25 cellular contexts compared by ENCODE assay signal in genomic region chr17:77233127-77233526, GRCh38.
DNase-seq lines count a peak whose midpoint lies in the region; ATAC-seq, FAIRE-seq and TF ChIP-seq lines count a peak whose summit lies in the region.
"Had no signal": no experiment of that assay in that cellular context is flagged by ENCODE, and none has a peak within 500 bp of the region (broad histone marks: within the 10 kb centered on the region; RNA-seq: fewer than 3 reads in every experiment).

No MANE protein-coding gene starts in this region.

- H3K36me3 Mint-ChIP-seq in dendritic cell treated with granulocyte-macrophage colony-stimulating factor and Interleukin-4, amounts not matched to agents 40 ng/mL and 50 ng/mL, for 4 days (ENCODE audit: low read depth), result peaks cover 9% of the 10 kb centered on the region
- no peaks in the 10 kb centered on the region for H3K36me3 Mint-ChIP-seq in CD4-positive, alpha-beta T cell (ENCODE audit: low read depth)
- H3K36me3 Mint-ChIP-seq: mesothelial cell of epicardium, WTC11 had no signal

- peaks cover 1% of the 10 kb centered on the region for H3K27me3 Mint-ChIP-seq in dendritic cell treated with granulocyte-macrophage colony-stimulating factor and Interleukin-4, amounts not matched to agents 40 ng/mL and 50 ng/mL, for 4 days
- H3K27me3 Mint-ChIP-seq in CD4-positive, alpha-beta T cell, result no peaks in the 10 kb centered on the region
- H3K27me3 Mint-ChIP-seq: naive thymus-derived CD4-positive, alpha-beta T cell; type B pancreatic cell had no signal

- CTCF ChIA-PET in CD4-positive, alpha-beta T cell (lab: Charles Lee), result no interaction called here

- H3K79me2 ChIP-seq in ACC112 (ENCODE audit: control insufficient read depth, insufficient read depth, low read length, unreplicated experiment) (no peaks in the 10 kb centered on the region), osteoblast (ENCODE audit: insufficient read depth, low read length) (no peaks in the 10 kb centered on the region)

- peaks cover 8% of the 10 kb centered on the region for H3K4me1 ChIP-seq in ACC112 (ENCODE audit: control insufficient read depth, insufficient read depth, low read length, unreplicated experiment)
- no peaks in the 10 kb centered on the region for H3K4me1 ChIP-seq in osteoblast (ENCODE audit: insufficient read depth, low read length)
- H3K4me1 ChIP-seq: pancreas had no signal

- H3K9me3 ChIP-seq in osteoblast (ENCODE audit: low read depth, low read length), result no peaks in the 10 kb centered on the region
- H3K9me3 ChIP-seq in CD4-positive, alpha-beta T cell (ENCODE audit: control insufficient read depth, low read length), result no peaks in the 10 kb centered on the region
- H3K9me3 ChIP-seq: pancreas had no signal

- ATAC-seq in CD4-positive, alpha-beta T cell (ENCODE audit: poor library complexity), result no peak
- ATAC-seq in GM19463 (IDR thresholded peaks at IDR 0.05; ENCODE audit: unreplicated experiment), result no peak
- ATAC-seq: left ventricle myocardium superior, WTC11 had no signal

- peaks cover 31% of the 10 kb centered on the region for H3K4me1 Mint-ChIP-seq in dendritic cell treated with granulocyte-macrophage colony-stimulating factor and Interleukin-4, amounts not matched to agents 40 ng/mL and 50 ng/mL, for 4 days (ENCODE audit: low read depth)
- H3K4me1 Mint-ChIP-seq in CD4-positive, alpha-beta T cell (ENCODE audit: low read depth), result peaks cover 5% of the 10 kb centered on the region
- H3K4me1 Mint-ChIP-seq: central memory CD8-positive, alpha-beta T cell had no signal

- H3K27ac Mint-ChIP-seq in dendritic cell treated with granulocyte-macrophage colony-stimulating factor and Interleukin-4, amounts not matched to agents 40 ng/mL and 50 ng/mL, for 4 days, result peak overlapping the region; percentile 91
- H3K27ac Mint-ChIP-seq in CD4-positive, alpha-beta T cell, result no peak overlapping the region
- H3K27ac Mint-ChIP-seq: mesothelial cell of epicardium, WTC11 had no signal

- H3K4me3 Mint-ChIP-seq in dendritic cell treated with granulocyte-macrophage colony-stimulating factor and Interleukin-4, amounts not matched to agents 40 ng/mL and 50 ng/mL, for 4 days, result no peak overlapping the region
- H3K4me3 Mint-ChIP-seq in CD4-positive, alpha-beta T cell, result no peak overlapping the region
- H3K4me3 Mint-ChIP-seq: activated T-helper 1 cell treated with anti-CD3 and anti-CD28 coated beads, Interleukin-12 subunit alpha, Interleukin-12 subunit beta, Interleukin-2, Interleukin-4 antibody, amounts not matched to agents 30 ng/mL and 10 ng/mL and 1 ng/mL, durations not matched to agents 14 hours and 24 hours and 36 hours; central memory CD8-positive, alpha-beta T cell; mesothelial cell of epicardium; WTC11 had no signal

- H3K27ac ChIP-seq in ACC112 (ENCODE audit: low read depth, low read length), result peak overlapping the region; percentile 26; the same call in 1 of the 2 replicates
- peak overlapping the region; percentile 54 for H3K27ac ChIP-seq in osteoblast (ENCODE audit: low read depth, low read length)
- H3K27ac ChIP-seq in CD4-positive, alpha-beta T cell (ENCODE audit: low read depth, low read length), result no peak overlapping the region
- H3K27ac ChIP-seq: HL-60, pancreas, PC-9 had no signal

- no peaks in the 10 kb centered on the region for H4K20me1 ChIP-seq in osteoblast (ENCODE audit: insufficient read depth, low read length)

- POLR2A ChIA-PET in CD4-positive, alpha-beta T cell (lab: Charles Lee), result no interaction called here

- no peak overlapping the region for H2AFZ ChIP-seq in ACC112 (ENCODE audit: low read length, unreplicated experiment)
- H2AFZ ChIP-seq in osteoblast (ENCODE audit: low read length), result no peak overlapping the region
- H2AFZ ChIP-seq: PC-9 had no signal

- H3K27me3 ChIP-seq in ACC112 (ENCODE audit: insufficient read depth, low read length) (no peaks in the 10 kb centered on the region), osteoblast (ENCODE audit: insufficient read depth, low read length) (no peaks in the 10 kb centered on the region)
- no peaks in the 10 kb centered on the region for H3K27me3 ChIP-seq in CD4-positive, alpha-beta T cell (ENCODE audit: control insufficient read depth, insufficient read depth, low read length)
- H3K27me3 ChIP-seq: pancreas had no signal

- DNase-seq in GM12892 (ENCODE audit: insufficient read length), result no peak
- DNase-seq in osteoblast (ENCODE audit: insufficient read length, low spot score, missing footprints), result peak; percentile 35
- DNase-seq in activated effector memory CD4-positive, alpha-beta T cell treated with Interleukin-2 at 50 U/mL for 16 hours, result no peak
- no peak for DNase-seq in CD4-positive, alpha-beta T cell
- DNase-seq: activated CD4-positive, alpha-beta T cell treated with anti-CD3 and anti-CD28 coated beads, Interleukin-2, amount 50 U/mL, for 1 hour; left ventricle myocardium superior; naive thymus-derived CD4-positive, alpha-beta T cell; NCI-H1048; NCI-H187; NCI-H2171 treated with DMSO at 0.1 percent for 48 hours; NCI-H524; NK-92 treated with Interleukin-12 subunit alpha and Interleukin-12 subunit beta, amount 100 ng/mL, for 24 hours; pancreas; Right ventricle myocardium superior; SW 1271 had no signal

- TF ChIP-seq CTCF in osteoblast (IDR thresholded peaks at IDR 0.05; ENCODE audit: extremely low read depth, low read depth, low read length), result no peak
- no peak for TF ChIP-seq CTCF in CD4-positive, alpha-beta T cell (IDR thresholded peaks at IDR 0.05)

- H3K4me3 ChIP-seq in ACC112 (ENCODE audit: low read depth, low read length) (no peak overlapping the region), osteoblast (ENCODE audit: insufficient read depth, low read length) (no peak overlapping the region)
- H3K4me3 ChIP-seq: pancreas, PC-9 had no signal

- intact Hi-C loops in dendritic cell treated with granulocyte-macrophage colony-stimulating factor and Interleukin-4, amounts not matched to agents 40 ng/mL and 50 ng/mL, for 4 days (cut with micrococcal nuclease), result no loop called here
- intact Hi-C loops in CD4-positive, alpha-beta T cell (cut with DNase I, micrococcal nuclease), result no loop called here

- peaks cover 12% of the 10 kb centered on the region for H3K9me3 Mint-ChIP-seq in dendritic cell treated with granulocyte-macrophage colony-stimulating factor and Interleukin-4, amounts not matched to agents 40 ng/mL and 50 ng/mL, for 4 days
- H3K9me3 Mint-ChIP-seq in CD4-positive, alpha-beta T cell, result no peaks in the 10 kb centered on the region
- H3K9me3 Mint-ChIP-seq: activated T-helper 1 cell treated with anti-CD3 and anti-CD28 coated beads, Interleukin-12 subunit alpha, Interleukin-12 subunit beta, Interleukin-2, Interleukin-4 antibody, amounts not matched to agents 30 ng/mL and 10 ng/mL and 1 ng/mL, durations not matched to agents 14 hours and 24 hours and 36 hours; central memory CD8-positive, alpha-beta T cell; type B pancreatic cell had no signal

- H3K4me2 ChIP-seq in osteoblast (ENCODE audit: insufficient read depth, low read length), result no peak overlapping the region
- H3K4me2 ChIP-seq: PC-9 had no signal

- TF ChIP-seq POLR2A in GM12892 (IDR thresholded peaks at IDR 0.05; ENCODE audit: low read depth, low read length), result no peak

- FAIRE-seq in GM12892 (lab: Jason Lieb, UNC), result peak; percentile 85
- FAIRE-seq: pancreas had no signal

- H3K36me3 ChIP-seq in ACC112 (ENCODE audit: insufficient read depth, low read length), result no peaks in the 10 kb centered on the region
- no peaks in the 10 kb centered on the region for H3K36me3 ChIP-seq in osteoblast (ENCODE audit: insufficient read depth, low read length)
- H3K36me3 ChIP-seq: pancreas had no signal
